Comparison of ENCODE assay signal across 8 cellular contexts in genomic region chr15:78938608-78939488, GRCh38. TPM values are rescaled to one million over a fixed set of nuclear protein-coding genes. Genes with fewer than 3 reads are reported as not detected.
A peak's percentile ranks its signal among the peaks of the same experiment; 100 is the strongest.
DNase-seq lines count a peak whose midpoint lies in the region; ATAC-seq and FAIRE-seq lines count a peak whose summit lies in the region.

No MANE protein-coding gene starts in this region.

- peaks cover 18% of the 10 kb centered on the region for H3K4me1 ChIP-seq in CD4-positive, CD25-positive, alpha-beta regulatory T cell (ENCODE audit: control insufficient read depth, insufficient read depth, low read length, poor library complexity, severe bottlenecking)

- H3K9me3 ChIP-seq in CD4-positive, CD25-positive, alpha-beta regulatory T cell (ENCODE audit: control insufficient read depth in 2 of 2, low read length in 2 of 2): no peaks in the 10 kb centered on the region

- H3K9me3 Mint-ChIP-seq in CD4-positive, CD25-positive, alpha-beta regulatory T cell: peaks cover 0 to 3% (median 0%) of the 10 kb centered on the region in 7 donors
- H3K9me3 Mint-ChIP-seq in activated naive CD8-positive, alpha-beta T cell treated with anti-CD3 and anti-CD28 coated beads, Interleukin-2, amount 50 U/mL, for 24 hours: no peaks in the 10 kb centered on the region

- ATAC-seq in CD4-positive, CD25-positive, alpha-beta regulatory T cell (ENCODE audit: low read depth in 2 of 2): peak; percentile 31 to 67
- ATAC-seq in HG03175 (IDR thresholded peaks at IDR 0.05; ENCODE audit: unreplicated experiment): peak; percentile 70
- ATAC-seq in activated naive CD8-positive, alpha-beta T cell treated with anti-CD3 and anti-CD28 coated beads, Interleukin-2, amount 50 U/mL, for 24 hours: peak; percentile 50

- no peaks in the 10 kb centered on the region for H3K36me3 ChIP-seq in CD4-positive, CD25-positive, alpha-beta regulatory T cell (ENCODE audit: control insufficient read depth, insufficient read depth, low read length)

- peaks cover 5 to 27% (median 16%) of the 10 kb centered on the region in 4 donors for H3K4me1 Mint-ChIP-seq in CD4-positive, CD25-positive, alpha-beta regulatory T cell
- H3K4me1 Mint-ChIP-seq in activated naive CD8-positive, alpha-beta T cell treated with anti-CD3 and anti-CD28 coated beads, Interleukin-2, amount 50 U/mL, for 24 hours: peaks cover 32% of the 10 kb centered on the region

- DNase-seq in CD4-positive, CD25-positive, alpha-beta regulatory T cell: peak in 1 of 3 donors; percentile 81
- DNase-seq in GM19239 (ENCODE audit: insufficient read length, low spot score): peak; percentile 59
- no peak for DNase-seq in activated naive CD8-positive, alpha-beta T cell treated with anti-CD3 and anti-CD28 coated beads, Interleukin-2, amount 50 U/mL, for 24 hours
- no peak for DNase-seq in stimulated activated CD4-positive, alpha-beta T cell treated with anti-CD3 and anti-CD28 coated beads, Interleukin-15, amount 100 ng/mL, for 24 hours
- no peak for DNase-seq in DMS153 (lab: John Stamatoyannopoulos, UW)
- no peak for DNase-seq in HUDEP-2 (lab: John Stamatoyannopoulos, UW; ENCODE audit: unreplicated experiment in 76 of 76)
- DNase-seq in dedifferentiated amniotic fluid mesenchymal stem cell (ENCODE audit: extremely low spot score): no peak

- peak overlapping the region; percentile 4 to 83 (median 32) for H3K27ac Mint-ChIP-seq in CD4-positive, CD25-positive, alpha-beta regulatory T cell
- peak overlapping the region; percentile 64 for H3K27ac Mint-ChIP-seq in activated naive CD8-positive, alpha-beta T cell treated with anti-CD3 and anti-CD28 coated beads, Interleukin-2, amount 50 U/mL, for 24 hours

- H3K27me3 Mint-ChIP-seq in CD4-positive, CD25-positive, alpha-beta regulatory T cell: peaks cover 22% of the 10 kb centered on the region
- peaks cover 13% of the 10 kb centered on the region for H3K27me3 Mint-ChIP-seq in activated naive CD8-positive, alpha-beta T cell treated with anti-CD3 and anti-CD28 coated beads, Interleukin-2, amount 50 U/mL, for 24 hours

- FAIRE-seq in GM19239 (lab: Jason Lieb, UNC): peak; percentile 88

- peak overlapping the region; percentile 5 to 75 (median 30) for H3K4me3 Mint-ChIP-seq in CD4-positive, CD25-positive, alpha-beta regulatory T cell
- H3K4me3 Mint-ChIP-seq in activated naive CD8-positive, alpha-beta T cell treated with anti-CD3 and anti-CD28 coated beads, Interleukin-2, amount 50 U/mL, for 24 hours: no peak overlapping the region

- H3K27me3 ChIP-seq in CD4-positive, CD25-positive, alpha-beta regulatory T cell (ENCODE audit: control insufficient read depth, insufficient read depth, low read length): peaks cover 2% of the 10 kb centered on the region

- H3K36me3 Mint-ChIP-seq in CD4-positive, CD25-positive, alpha-beta regulatory T cell: peaks cover 3% of the 10 kb centered on the region
- peaks cover 6% of the 10 kb centered on the region for H3K36me3 Mint-ChIP-seq in activated naive CD8-positive, alpha-beta T cell treated with anti-CD3 and anti-CD28 coated beads, Interleukin-2, amount 50 U/mL, for 24 hours (ENCODE audit: low read depth)

- H3K4me3 ChIP-seq in CD4-positive, CD25-positive, alpha-beta regulatory T cell (ENCODE audit: low read depth, low read length): peak overlapping the region; percentile 51

- H3K27ac ChIP-seq in CD4-positive, CD25-positive, alpha-beta regulatory T cell (ENCODE audit: insufficient read depth, low read length, poor library complexity, severe bottlenecking): no peak overlapping the region

RNA-seq across cellular contexts. Expression of gene CTSH, which starts 6.0 kb away (rescaled TPM):
- 9.6 TPM for total RNA-seq in CD4-positive, CD25-positive, alpha-beta regulatory T cell
- polyA plus RNA-seq in CD4-positive, CD25-positive, alpha-beta regulatory T cell: 10 to 100 TPM; 29.0 to 51.5 (median 41.7) TPM
